Comparison of ENCODE assay signal across 19 cellular contexts in the genomic region with DNA sequence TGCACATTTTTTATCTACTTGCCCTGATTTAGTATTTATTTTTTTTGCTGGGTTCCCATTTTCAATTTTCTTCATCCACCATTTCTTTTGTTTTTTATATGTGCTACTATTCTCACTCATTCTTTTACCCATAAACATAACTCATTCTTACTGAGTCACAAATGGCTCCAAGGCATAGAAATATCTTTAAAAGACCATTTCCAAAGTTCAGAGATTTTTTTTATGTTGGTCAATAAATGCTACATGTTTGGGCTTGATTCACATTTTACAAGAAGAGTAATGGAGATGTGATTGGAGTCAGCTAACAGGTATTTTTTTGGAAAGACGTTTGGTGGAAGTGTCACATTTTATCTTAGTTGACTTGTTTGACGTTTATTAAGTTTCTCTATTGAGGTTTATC.
DNase-seq lines count a peak whose midpoint lies in the region; ATAC-seq, FAIRE-seq and TF ChIP-seq lines count a peak whose summit lies in the region.
"Had no signal": no experiment of that assay in that cellular context is flagged by ENCODE, and none has a peak within 500 bp of the region (broad histone marks: within the 10 kb centered on the region; RNA-seq: fewer than 3 reads in every experiment).

No MANE protein-coding gene starts in this region.

- ATAC-seq in PC-3 (no peak), foreskin keratinocyte (peak; percentile 85), upper lobe of right lung (no peak), HG02938 (IDR thresholded peaks at IDR 0.05; ENCODE audit: unreplicated experiment) (no peak)
- ATAC-seq: GM23338 had no signal

- H3K27me3 Mint-ChIP-seq in type B pancreatic cell, result no peaks in the 10 kb centered on the region
- H3K27me3 Mint-ChIP-seq: CD4-positive, alpha-beta memory T cell had no signal

- H3K4me3 Mint-ChIP-seq in type B pancreatic cell, result no peak overlapping the region
- H3K4me3 Mint-ChIP-seq: CD4-positive, alpha-beta memory T cell; GM23338; HFFc6 had no signal

- no peaks in the 10 kb centered on the region for H3K9me2 ChIP-seq in PC-3 (replicated peaks; ENCODE audit: low read length)

- H3K27ac Mint-ChIP-seq in type B pancreatic cell, result no peak overlapping the region
- H3K27ac Mint-ChIP-seq: CD4-positive, alpha-beta memory T cell; GM23338; HFFc6 had no signal

- CTCF ChIA-PET in PC-3 (lab: Charles Lee), result no interaction called here

- H3K9ac ChIP-seq in PC-3 (ENCODE audit: low read length), result no peak overlapping the region

- FAIRE-seq in bronchial epithelial cell (lab: Jason Lieb, UNC), result no peak
- FAIRE-seq: GM12891, GM18507 had no signal

- H3K4me2 ChIP-seq in PC-3 (ENCODE audit: low read length), result no peak overlapping the region
- H3K4me2 ChIP-seq: GM23338 had no signal

- H3K4me1 ChIP-seq in PC-3 (ENCODE audit: insufficient read depth, low read length) (peaks cover 3% of the 10 kb centered on the region; the same call in 1 of the 2 replicates), foreskin keratinocyte (peaks cover 8% of the 10 kb centered on the region), upper lobe of right lung (no peaks in the 10 kb centered on the region)
- H3K4me1 ChIP-seq: Caco-2, HAP-1 had no signal

- no peaks in the 10 kb centered on the region for H3F3A ChIP-seq in PC-3 (ENCODE audit: low read length, unreplicated experiment)

- H3K36me3 ChIP-seq in PC-3 (ENCODE audit: low read depth, low read length), result no peaks in the 10 kb centered on the region
- no peaks in the 10 kb centered on the region for H3K36me3 ChIP-seq in bronchial epithelial cell (ENCODE audit: control insufficient read depth, insufficient read depth, low read length)
- H3K36me3 ChIP-seq in upper lobe of right lung, result no peaks in the 10 kb centered on the region
- H3K36me3 ChIP-seq: HAP-1 had no signal

- no TSS peak for BruUV-seq in PC-3 (replicated peaks; lab: Mats Ljungman, UMichigan)

- no peaks in the 10 kb centered on the region for H4K20me1 ChIP-seq in PC-3 (ENCODE audit: low read length)

- H2AFZ ChIP-seq in PC-3 (ENCODE audit: low read length), result no peak overlapping the region
- H2AFZ ChIP-seq: GM23338 had no signal

- POLR2A ChIA-PET in PC-3 (lab: Charles Lee; ENCODE audit: unreplicated experiment), result no interaction called here

- H3K4me1 Mint-ChIP-seq in type B pancreatic cell (ENCODE audit: unreplicated experiment), result no peaks in the 10 kb centered on the region
- H3K4me1 Mint-ChIP-seq: CD4-positive, alpha-beta memory T cell had no signal

- H3K9me3 ChIP-seq in PC-3 (ENCODE audit: low read length) (no peaks in the 10 kb centered on the region), upper lobe of right lung (no peaks in the 10 kb centered on the region)
- H3K9me3 ChIP-seq: Caco-2, HAP-1 had no signal

- no peaks in the 10 kb centered on the region for H3K79me2 ChIP-seq in PC-3 (ENCODE audit: low read length)

- no peaks in the 10 kb centered on the region for H3K27me3 ChIP-seq in PC-3 (ENCODE audit: low read length)
- H3K27me3 ChIP-seq in bronchial epithelial cell (ENCODE audit: control insufficient read depth, insufficient read depth, low read length), result no peaks in the 10 kb centered on the region
- no peaks in the 10 kb centered on the region for H3K27me3 ChIP-seq in foreskin keratinocyte
- no peaks in the 10 kb centered on the region for H3K27me3 ChIP-seq in upper lobe of right lung

- no peak for TF ChIP-seq CTCF in PC-3 (conservative IDR thresholded peaks at IDR 0.05; ENCODE audit: low read depth, low read length)
- no peak for TF ChIP-seq CTCF in bronchial epithelial cell (IDR thresholded peaks at IDR 0.05; ENCODE audit: insufficient read depth, low read length, severe bottlenecking)
- no peak for TF ChIP-seq CTCF in foreskin keratinocyte (conservative IDR thresholded peaks at IDR 0.05)
- TF ChIP-seq CTCF in upper lobe of right lung (IDR thresholded peaks at IDR 0.05), result no peak
- no peak for TF ChIP-seq CTCF in type B pancreatic cell (conservative IDR thresholded peaks at IDR 0.05)

- H3K9me3 Mint-ChIP-seq in type B pancreatic cell, result no peaks in the 10 kb centered on the region
- H3K9me3 Mint-ChIP-seq: GM23338 had no signal

- H3K4me3 ChIP-seq in PC-3 (ENCODE audit: low read length) (no peak overlapping the region), bronchial epithelial cell (ENCODE audit: low read depth, low read length) (no peak overlapping the region), upper lobe of right lung (no peak overlapping the region)
- H3K4me3 ChIP-seq: GM23338, HAP-1 had no signal

- H3K36me3 Mint-ChIP-seq in type B pancreatic cell, result peaks cover 3% of the 10 kb centered on the region
- H3K36me3 Mint-ChIP-seq: CD4-positive, alpha-beta memory T cell had no signal

- DNase-seq in HPDE6-E6E7 (ENCODE audit: extremely low spot score) (peak; percentile 12), PC-3 (peak; percentile 40), bronchial epithelial cell (ENCODE audit: low read depth) (peak; percentile 91), foreskin keratinocyte (peak; percentile 71 to 88), GDM1 (lab: John Stamatoyannopoulos, UW) (no peak), upper lobe of right lung (no peak), type B pancreatic cell (ENCODE audit: extremely low spot score, unreplicated experiment) (no peak)
- DNase-seq: C1 segment of cervical spinal cord; Caco-2; CD4-positive, alpha-beta memory T cell; DMS79; EL; GF-D8; HFFc6 had no signal

- H3K27ac ChIP-seq in PC-3 (ENCODE audit: low read length) (no peak overlapping the region), foreskin keratinocyte (no peak overlapping the region), upper lobe of right lung (no peak overlapping the region)

- intact Hi-C loops in PC-3 (cut with micrococcal nuclease), result loop anchor here (5.0 kb wide), 1 partner anchor 130 kb away; no protein-coding TSS in a partner anchor
- intact Hi-C loops in upper lobe of right lung (cut with DNase I), result no loop called here

Comparison
In these comparisons a context has a peak if more than half of its experiments do, and no peak if none do; other contexts are left out.
1. DNase-seq: peak in HPDE6-E6E7 (single experiment), PC-3 (single experiment), bronchial epithelial cell (single experiment) and foreskin keratinocyte (2 of 2); none in GDM1 (single experiment), upper lobe of right lung (single experiment) and type B pancreatic cell (single experiment).